23 cellular contexts compared by ENCODE assay signal in genomic region chr2:46064396-46064795, GRCh38.
A peak's percentile ranks its signal among the peaks of the same experiment; 100 is the strongest.
DNase-seq lines count a peak whose midpoint lies in the region; ATAC-seq and TF ChIP-seq lines count a peak whose summit lies in the region.
"Had no signal": no experiment of that assay in that cellular context is flagged by ENCODE, and none has a peak within 500 bp of the region (broad histone marks: within the 10 kb centered on the region; RNA-seq: fewer than 3 reads in every experiment).

No MANE protein-coding gene starts in this region.

- H3K23ac ChIP-seq in trophoblast cell (ENCODE audit: low read length), result no peak overlapping the region

- no peaks in the 10 kb centered on the region for H3K36me3 Mint-ChIP-seq in endothelial cell (ENCODE audit: low read depth, unreplicated experiment)
- H3K36me3 Mint-ChIP-seq in activated T-helper 1 cell treated with anti-CD3 and anti-CD28 coated beads, Interleukin-12 subunit alpha, Interleukin-12 subunit beta, Interleukin-2, Interleukin-4 antibody, amounts not matched to agents 30 ng/mL and 10 ng/mL and 1 ng/mL, durations not matched to agents 14 hours and 24 hours and 36 hours (ENCODE audit: low read depth), result peaks cover 3% of the 10 kb centered on the region
- H3K36me3 Mint-ChIP-seq: CD4-positive, CD25-positive, alpha-beta regulatory T cell had no signal

- H3K36me3 ChIP-seq in SK-N-SH (replicated peaks in 1 of 2; ENCODE audit: control insufficient read depth in 1 of 2, insufficient read depth in 2 of 2, low read length in 1 of 2) (no peaks in the 10 kb centered on the region), trophoblast cell (ENCODE audit: control insufficient read depth in 1 of 2, insufficient read depth in 2 of 2, low read length in 2 of 2) (no peaks in the 10 kb centered on the region)
- peaks cover 0 to 86% (median 55%) of the 10 kb centered on the region in 11 experiments; a peak in 18 of 22 replicates for H3K36me3 ChIP-seq in BLaER1 treated with 17β-estradiol and CSF1 and Interleukin-3, amounts not matched to agents 10 nM and 100 nM
- H3K36me3 ChIP-seq: BE2C, SJCRH30 had no signal

- H3K18ac ChIP-seq in trophoblast cell (ENCODE audit: low read length), result no peak overlapping the region

- H3K4me1 ChIP-seq in SK-N-SH (ENCODE audit: control insufficient read depth in 1 of 2, insufficient read depth in 2 of 2, low read depth in 1 of 2, low read length in 1 of 2) (peaks cover 14 to 35% of the 10 kb centered on the region in 2 experiments), trophoblast cell (ENCODE audit: control insufficient read depth in 1 of 2, insufficient read depth in 2 of 2, low read length in 2 of 2) (peaks cover 14 to 26% of the 10 kb centered on the region in 2 experiments)
- peaks cover 20 to 43% (median 32%) of the 10 kb centered on the region in 10 experiments; a peak in 19 of 20 replicates for H3K4me1 ChIP-seq in BLaER1 treated with 17β-estradiol and CSF1 and Interleukin-3, amounts not matched to agents 10 nM and 100 nM
- H3K4me1 ChIP-seq: BE2C had no signal

- CTCF ChIA-PET in SK-N-SH (lab: Yijun Ruan, JAX), result interaction anchor here (1.1 to 5.0 kb wide), 10 partner anchors 9 to 301 kb away, joined by 3 to 72 read pairs (median 7); partner anchors contain the start of gene EPAS1

- H3K27ac ChIP-seq in SK-N-SH (ENCODE audit: low read depth in 2 of 2, low read length in 1 of 2) (0 out of 4 replicates have a peak overlapping the region, but pooled peaks of 1 of the 2 experiments have one; percentile 90), trophoblast cell (ENCODE audit: low read depth, low read length) (peak overlapping the region; percentile 96)
- H3K27ac ChIP-seq in BLaER1 treated with 17β-estradiol and CSF1 and Interleukin-3, amounts not matched to agents 10 nM and 100 nM, result no peak overlapping the region
- H3K27ac ChIP-seq: 22Rv1, GM23248, HL-60, SJCRH30 had no signal

- no peak overlapping the region for H2AK5ac ChIP-seq in trophoblast cell (ENCODE audit: low read length)

- no peaks in the 10 kb centered on the region for H4K20me1 ChIP-seq in SK-N-SH (ENCODE audit: insufficient read depth)
- peaks cover 0 to 11% (median 0%) of the 10 kb centered on the region in 11 experiments; a peak in 5 of 22 replicates for H4K20me1 ChIP-seq in BLaER1 treated with 17β-estradiol and CSF1 and Interleukin-3, amounts not matched to agents 10 nM and 100 nM

- H3K27ac Mint-ChIP-seq in endothelial cell (ENCODE audit: unreplicated experiment), result peak overlapping the region; percentile 41
- no peak overlapping the region for H3K27ac Mint-ChIP-seq in activated T-helper 1 cell treated with anti-CD3 and anti-CD28 coated beads, Interleukin-12 subunit alpha, Interleukin-12 subunit beta, Interleukin-2, Interleukin-4 antibody, amounts not matched to agents 30 ng/mL and 10 ng/mL and 1 ng/mL, durations not matched to agents 14 hours and 24 hours and 36 hours
- H3K27ac Mint-ChIP-seq: CD4-positive, CD25-positive, alpha-beta regulatory T cell had no signal

- H2AFZ ChIP-seq in SK-N-SH (ENCODE audit: low read depth), result no peak overlapping the region
- H2AFZ ChIP-seq in trophoblast cell (ENCODE audit: insufficient read depth, low read length, poor library complexity), result no peak overlapping the region
- H2AFZ ChIP-seq: GM23248 had no signal

- no peak for TF ChIP-seq EP300 in SK-N-SH (IDR thresholded peaks at IDR 0.05; ENCODE audit: borderline replicate concordance in 1 of 2, low read depth in 1 of 2, low read length in 1 of 2)

- no peak overlapping the region for H2BK12ac ChIP-seq in trophoblast cell (ENCODE audit: low read length)

- no peaks in the 10 kb centered on the region for H3K9me2 ChIP-seq in SK-N-SH

- H2BK5ac ChIP-seq in trophoblast cell (ENCODE audit: low read depth, low read length, poor library complexity), result peak overlapping the region; percentile 99

- no peak overlapping the region for H4K12ac ChIP-seq in trophoblast cell (ENCODE audit: low read depth, low read length)

- H3K4me3 Mint-ChIP-seq in endothelial cell (ENCODE audit: unreplicated experiment), result no peak overlapping the region
- H3K4me3 Mint-ChIP-seq in activated T-helper 1 cell treated with anti-CD3 and anti-CD28 coated beads, Interleukin-12 subunit alpha, Interleukin-12 subunit beta, Interleukin-2, Interleukin-4 antibody, amounts not matched to agents 30 ng/mL and 10 ng/mL and 1 ng/mL, durations not matched to agents 14 hours and 24 hours and 36 hours, result no peak overlapping the region
- H3K4me3 Mint-ChIP-seq: CD4-positive, CD25-positive, alpha-beta regulatory T cell had no signal

- H3K14ac ChIP-seq in trophoblast cell (ENCODE audit: low read length), result peak overlapping the region; percentile 96

- peaks cover 2% of the 10 kb centered on the region for H3K27me3 Mint-ChIP-seq in endothelial cell (ENCODE audit: unreplicated experiment)
- H3K27me3 Mint-ChIP-seq in activated T-helper 1 cell treated with anti-CD3 and anti-CD28 coated beads, Interleukin-12 subunit alpha, Interleukin-12 subunit beta, Interleukin-2, Interleukin-4 antibody, amounts not matched to agents 30 ng/mL and 10 ng/mL and 1 ng/mL, durations not matched to agents 14 hours and 24 hours and 36 hours (ENCODE audit: insufficient read depth), result no peaks in the 10 kb centered on the region
- H3K27me3 Mint-ChIP-seq: CD4-positive, CD25-positive, alpha-beta regulatory T cell had no signal

- H3K4ac ChIP-seq in trophoblast cell (ENCODE audit: low read depth, low read length), result peak overlapping the region; percentile 90

- WGBS in SK-N-SH (ENCODE audit: low lambda C conversion rate), result 100% methylated on average over 1 of the region's 1 CpG
- no CpG with 5 or more reads among the region's 1 CpG for WGBS in trophoblast cell (ENCODE audit: extremely low coverage, insufficient coverage, insufficient read length)

- H3K79me1 ChIP-seq in trophoblast cell (ENCODE audit: low read length), result peaks cover 30% of the 10 kb centered on the region

- H3K4me2 ChIP-seq in SK-N-SH, result no peak overlapping the region
- peak overlapping the region in 9 of 11 experiments; percentile 4 to 63 (median 34); a peak in 12 of 22 replicates for H3K4me2 ChIP-seq in BLaER1 treated with 17β-estradiol and CSF1 and Interleukin-3, amounts not matched to agents 10 nM and 100 nM
- no peak overlapping the region for H3K4me2 ChIP-seq in trophoblast cell (ENCODE audit: low read length)

- H4K91ac ChIP-seq in trophoblast cell (ENCODE audit: low read depth, low read length), result peak overlapping the region; percentile 97

- no peaks in the 10 kb centered on the region for H3K9me3 ChIP-seq in SK-N-SH
- H3K9me3 ChIP-seq in BLaER1 treated with 17β-estradiol and CSF1 and Interleukin-3, amounts not matched to agents 10 nM and 100 nM (replicated peaks in 1 of 11), result no peaks in the 10 kb centered on the region
- H3K9me3 ChIP-seq in trophoblast cell (ENCODE audit: insufficient read depth, low read depth, low read length), result no peaks in the 10 kb centered on the region
- H3K9me3 ChIP-seq: BE2C, SJCRH30 had no signal

- no peak for ATAC-seq in SK-N-SH treated with all-trans-retinoic acid at 6 μM for 48 hours

- H3F3A ChIP-seq in SK-N-SH (replicated peaks; ENCODE audit: insufficient read depth), result peaks cover 18% of the 10 kb centered on the region

- no peak overlapping the region for H3K9ac ChIP-seq in SK-N-SH
- H3K9ac ChIP-seq in BLaER1 treated with 17β-estradiol and CSF1 and Interleukin-3, amounts not matched to agents 10 nM and 100 nM, result no peak overlapping the region
- H3K9ac ChIP-seq in trophoblast cell (ENCODE audit: low read length), result no peak overlapping the region
- H3K9ac ChIP-seq: GM23248 had no signal

- H2BK120ac ChIP-seq in trophoblast cell (ENCODE audit: insufficient read depth, low read length, poor library complexity), result peak overlapping the region; percentile 99

- intact Hi-C loops in activated T-helper 1 cell treated with anti-CD3 and anti-CD28 coated beads, Interleukin-12 subunit alpha, Interleukin-12 subunit beta, Interleukin-2, Interleukin-4 antibody, amounts not matched to agents 30 ng/mL and 10 ng/mL and 1 ng/mL, durations not matched to agents 14 hours and 24 hours and 36 hours (cut with micrococcal nuclease), result no loop called here

- H3K4me3 ChIP-seq in SK-N-SH (ENCODE audit: low read depth in 2 of 2, low read length in 1 of 2) (no peak overlapping the region), trophoblast cell (ENCODE audit: low read depth, low read length) (no peak overlapping the region)
- H3K4me3 ChIP-seq in BLaER1 treated with 17β-estradiol and CSF1 and Interleukin-3, amounts not matched to agents 10 nM and 100 nM, result no peak overlapping the region
- H3K4me3 ChIP-seq: GM23248, SJCRH30 had no signal

- POLR2A ChIA-PET in SK-N-SH (lab: Yijun Ruan, JAX), result no interaction called here

- no peaks in the 10 kb centered on the region for H3K27me3 ChIP-seq in SK-N-SH (ENCODE audit: insufficient read depth)
- no peaks in the 10 kb centered on the region for H3K27me3 ChIP-seq in BLaER1 treated with 17β-estradiol and CSF1 and Interleukin-3, amounts not matched to agents 10 nM and 100 nM
- H3K27me3 ChIP-seq in trophoblast cell (ENCODE audit: insufficient read depth, low read length), result no peaks in the 10 kb centered on the region
- H3K27me3 ChIP-seq: BE2C, SJCRH30 had no signal

- no peaks in the 10 kb centered on the region for H3K79me2 ChIP-seq in SK-N-SH (ENCODE audit: insufficient read depth)
- peaks cover 11% of the 10 kb centered on the region for H3K79me2 ChIP-seq in trophoblast cell (ENCODE audit: control insufficient read depth, insufficient read depth, low read length, poor library complexity)

- TF ChIP-seq CTCF in SK-N-SH (IDR thresholded peaks at IDR 0.05), result no peak
- TF ChIP-seq CTCF in endothelial cell (IDR thresholded peaks at IDR 0.05; ENCODE audit: unreplicated experiment), result no peak

- TF ChIP-seq RAD21 in SK-N-SH (IDR thresholded peaks at IDR 0.05; ENCODE audit: low read length), result no peak

- no peak overlapping the region for H4K8ac ChIP-seq in trophoblast cell (ENCODE audit: low read depth, low read length)

- H3K4me1 Mint-ChIP-seq in endothelial cell (ENCODE audit: unreplicated experiment), result peaks cover 17% of the 10 kb centered on the region
- H3K4me1 Mint-ChIP-seq in activated T-helper 1 cell treated with anti-CD3 and anti-CD28 coated beads, Interleukin-12 subunit alpha, Interleukin-12 subunit beta, Interleukin-2, Interleukin-4 antibody, amounts not matched to agents 30 ng/mL and 10 ng/mL and 1 ng/mL, durations not matched to agents 14 hours and 24 hours and 36 hours (ENCODE audit: low read depth), result peaks cover 22% of the 10 kb centered on the region

- DNase-seq in SK-N-SH (no peak), endothelial cell (ENCODE audit: low spot score) (no peak), trophoblast cell (peak in 1 of 2 donors; percentile 77), inferior parietal cortex (ENCODE audit: extremely low spot score) (no peak), hepatic stellate cell (ENCODE audit: low spot score) (no peak)
- DNase-seq in activated T-helper 1 cell treated with anti-CD3 and anti-CD28 coated beads, Interleukin-12 subunit alpha, Interleukin-12 subunit beta, Interleukin-2, Interleukin-4 antibody, amounts not matched to agents 30 ng/mL and 10 ng/mL and 1 ng/mL, durations not matched to agents 14 hours and 24 hours and 36 hours (ENCODE audit: low spot score), result no peak
- DNase-seq: BE2C; CD4-positive, CD25-positive, alpha-beta regulatory T cell; H7; Karpas-422; NCI-H1105; NCI-H1436 treated with DMSO at 0.1 percent for 48 hours; NCI-H187 treated with DMSO at 0.1 percent for 48 hours; NCI-H2107; NCI-H446; NCI-H524 treated with DMSO at 0.1 percent for 48 hours; NCI-H774; SJCRH30 had no signal

- H3K9me3 Mint-ChIP-seq in endothelial cell (ENCODE audit: unreplicated experiment), result no peaks in the 10 kb centered on the region
- H3K9me3 Mint-ChIP-seq in activated T-helper 1 cell treated with anti-CD3 and anti-CD28 coated beads, Interleukin-12 subunit alpha, Interleukin-12 subunit beta, Interleukin-2, Interleukin-4 antibody, amounts not matched to agents 30 ng/mL and 10 ng/mL and 1 ng/mL, durations not matched to agents 14 hours and 24 hours and 36 hours, result no peaks in the 10 kb centered on the region
- H3K9me3 Mint-ChIP-seq: CD4-positive, CD25-positive, alpha-beta regulatory T cell had no signal

Comparison
In these comparisons a context has a peak if more than half of its experiments do, and no peak if none do; other contexts are left out.
1. H3K4me2 ChIP-seq: peak in BLaER1 treated with 17β-estradiol and CSF1 and Interleukin-3, amounts not matched to agents 10 nM and 100 nM (9 of 11); none in SK-N-SH (single experiment) and trophoblast cell (single experiment).